ENCODE assay signal across 25 cellular contexts in genomic region chr15:71274448-71274798, GRCh38.
DNase-seq lines count a peak whose midpoint lies in the region; ATAC-seq and TF ChIP-seq lines count a peak whose summit lies in the region.
"Had no signal": no experiment of that assay in that cellular context is flagged by ENCODE, and none has a peak within 500 bp of the region (broad histone marks: within the 10 kb centered on the region; RNA-seq: fewer than 3 reads in every experiment).

No MANE protein-coding gene starts in this region.

- peaks cover 54% of the 10 kb centered on the region for H3K4me1 ChIP-seq in RWPE2 (ENCODE audit: insufficient read depth, poor library complexity, severe bottlenecking)

- peak overlapping the region; percentile 40 for H3K27ac ChIP-seq in AG04450 (ENCODE audit: low read depth, low read length)
- peak overlapping the region; percentile 96 for H3K27ac ChIP-seq in RWPE2 (ENCODE audit: poor library complexity, severe bottlenecking)
- H3K27ac ChIP-seq in epithelial cell of prostate, result peak overlapping the region; percentile 97
- H3K27ac ChIP-seq: left lung, pancreas had no signal

- DNase-seq in AG04450 (ENCODE audit: low read depth, low spot score) (no peak), RWPE2 (ENCODE audit: low spot score) (no peak), epithelial cell of prostate (ENCODE audit: low read depth, low spot score) (no peak), osteocyte (ENCODE audit: extremely low spot score, unreplicated experiment) (no peak), UCSD-AML1 (lab: John Stamatoyannopoulos, UW; ENCODE audit: unreplicated experiment) (no peak), HuH-7.5 (ENCODE audit: low spot score) (no peak), T1000 (lab: John Stamatoyannopoulos, UW) (no peak)
- DNase-seq: activated CD4-positive, alpha-beta T cell treated with anti-CD3 and anti-CD28 coated beads for 1 hour; activated T-cell treated with anti-CD3 and anti-CD28 coated beads for 4 hours; central memory CD4-positive, alpha-beta T cell; left lung; midbrain; naive thymus-derived CD8-positive, alpha-beta T cell; NCI-H1694 treated with DMSO at 0.1 percent for 48 hours; NCI-H2171 treated with DMSO at 0.1 percent for 48 hours; NCI-H526; pancreas; Peyer's patch; retina; stimulated activated CD4-positive, alpha-beta T cell treated with anti-CD3 and anti-CD28 coated beads, Interleukin-2, amount 100 ng/mL, for 24 hours had no signal

- peaks cover 11% of the 10 kb centered on the region for H3K36me3 ChIP-seq in RWPE2 (ENCODE audit: low read depth)
- H3K36me3 ChIP-seq: left lung, pancreas, Peyer's patch had no signal

- no peaks in the 10 kb centered on the region for H3K36me3 Mint-ChIP-seq in osteocyte (ENCODE audit: unreplicated experiment)
- H3K36me3 Mint-ChIP-seq: activated naive CD4-positive, alpha-beta T cell treated with anti-CD3 and anti-CD28 coated beads, Interleukin-2, amount 50 U/mL, for 72 hours; CD14-positive monocyte had no signal

- no peaks in the 10 kb centered on the region for H3K27me3 Mint-ChIP-seq in osteocyte (ENCODE audit: unreplicated experiment)

- ATAC-seq in RWPE2 (ENCODE audit: low read depth) (no peak), GM21526 (IDR thresholded peaks at IDR 0.05; ENCODE audit: low FRiP score, unreplicated experiment) (no peak)
- ATAC-seq: activated naive CD4-positive, alpha-beta T cell treated with anti-CD3 and anti-CD28 coated beads, Interleukin-2, amount 50 U/mL, for 72 hours; HCT116; left lung; naive thymus-derived CD8-positive, alpha-beta T cell; pancreas had no signal

- peaks cover 56% of the 10 kb centered on the region for H3K4me1 Mint-ChIP-seq in osteocyte (ENCODE audit: unreplicated experiment)
- H3K4me1 Mint-ChIP-seq: naive thymus-derived CD8-positive, alpha-beta T cell had no signal

- no peak overlapping the region for H3K4me3 Mint-ChIP-seq in osteocyte (ENCODE audit: unreplicated experiment)
- H3K4me3 Mint-ChIP-seq: CD14-positive monocyte; naive thymus-derived CD8-positive, alpha-beta T cell; T-helper 1 cell treated with Interleukin-12 subunit alpha and Interleukin-12 subunit beta and Interleukin-4 antibody, amounts not matched to agents 30 μg/mL and 1 μg/mL, for 36 hours had no signal

- no peaks in the 10 kb centered on the region for H3K27me3 ChIP-seq in AG04450 (ENCODE audit: control insufficient read depth, insufficient read depth, low read length)
- no peaks in the 10 kb centered on the region for H3K27me3 ChIP-seq in RWPE2 (ENCODE audit: insufficient read depth, poor library complexity, severe bottlenecking)
- H3K27me3 ChIP-seq: left lung, pancreas, Peyer's patch had no signal

- H3K9me3 ChIP-seq in AG04450 (ENCODE audit: control insufficient read depth, insufficient read depth, low read length) (no peaks in the 10 kb centered on the region), RWPE2 (ENCODE audit: severe bottlenecking) (no peaks in the 10 kb centered on the region)
- H3K9me3 ChIP-seq: left lung, pancreas, Peyer's patch had no signal

- POLR2A ChIA-PET in AG04450 (lab: Yijun Ruan, JAX), result interaction anchor here (1.3 kb wide), 1 partner anchor 21 kb away, joined by 7 read pairs; no protein-coding TSS in a partner anchor

- CTCF ChIA-PET in AG04450 (lab: Charles Lee), result interaction anchor here (0.6 kb wide), 1 partner anchor 60 kb away, joined by 3 read pairs; no protein-coding TSS in a partner anchor

- TF ChIP-seq CTCF in AG04450 (IDR thresholded peaks at IDR 0.05; ENCODE audit: low read depth, low read length), result no peak
- TF ChIP-seq CTCF in RWPE2 (IDR thresholded peaks at IDR 0.05; ENCODE audit: poor library complexity, severe bottlenecking), result no peak
- TF ChIP-seq CTCF in osteocyte (IDR thresholded peaks at IDR 0.05), result no peak

- H3K9me3 Mint-ChIP-seq in osteocyte (ENCODE audit: unreplicated experiment), result peaks cover 4% of the 10 kb centered on the region
- H3K9me3 Mint-ChIP-seq: T-helper 1 cell treated with Interleukin-12 subunit alpha and Interleukin-12 subunit beta and Interleukin-4 antibody, amounts not matched to agents 30 μg/mL and 1 μg/mL, for 36 hours had no signal

- H3K27ac Mint-ChIP-seq in osteocyte (ENCODE audit: unreplicated experiment), result peak overlapping the region; percentile 87
- H3K27ac Mint-ChIP-seq: activated naive CD4-positive, alpha-beta T cell treated with anti-CD3 and anti-CD28 coated beads, Interleukin-2, amount 50 U/mL, for 72 hours; CD14-positive monocyte; naive thymus-derived CD8-positive, alpha-beta T cell; T-helper 1 cell treated with Interleukin-12 subunit alpha and Interleukin-12 subunit beta and Interleukin-4 antibody, amounts not matched to agents 30 μg/mL and 1 μg/mL, for 36 hours had no signal

- no peak overlapping the region for H3K4me3 ChIP-seq in AG04450 (ENCODE audit: low read depth, low read length)
- no peak overlapping the region for H3K4me3 ChIP-seq in RWPE2 (ENCODE audit: severe bottlenecking)
- H3K4me3 ChIP-seq: left lung, pancreas, Peyer's patch had no signal

Comparison
In these comparisons a context has a peak if more than half of its experiments do, and no peak if none do; other contexts are left out.
1. H3K27ac ChIP-seq: peak in every context shown above with its lines; median percentile 97 in epithelial cell of prostate; 96 in RWPE2; 40 in AG04450.